In the genomic region with DNA sequence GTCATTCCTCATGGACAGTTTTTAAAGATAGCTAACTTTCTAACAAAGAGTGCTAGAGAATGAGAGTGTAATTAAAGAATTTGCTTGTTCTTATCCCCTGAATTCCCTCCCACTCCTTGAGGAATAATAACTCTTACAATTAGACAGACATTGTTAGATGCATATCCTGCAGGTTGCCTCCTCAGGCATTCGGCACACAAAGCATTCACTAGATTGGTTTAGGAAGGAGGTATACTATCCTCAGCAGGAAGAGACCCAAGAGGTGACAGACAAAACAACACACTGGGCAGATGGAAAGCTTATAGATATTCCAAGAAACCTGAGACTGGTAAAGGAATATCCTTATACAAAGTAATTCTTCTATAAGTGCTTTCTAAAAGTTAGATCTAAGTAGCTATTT, we compare ENCODE assay signal across 23 cellular contexts.
"Had no signal": no experiment of that assay in that cellular context is flagged by ENCODE, and none has a peak within 500 bp of the region (broad histone marks: within the 10 kb centered on the region; RNA-seq: fewer than 3 reads in every experiment).

No MANE protein-coding gene starts in this region.

- H3K4me3 Mint-ChIP-seq: activated CD8-positive, alpha-beta T cell treated with anti-CD3 and anti-CD28 coated beads, Interleukin-2, amount 10 ng/mL, durations not matched to agents 7 days and 5 days; activated naive CD8-positive, alpha-beta T cell treated with anti-CD3 and anti-CD28 coated beads, Interleukin-2, amount 10 ng/mL, durations not matched to agents 7 days and 5 days; T-helper 2 cell treated with Interferon-gamma antibody and Interleukin-4, amounts not matched to agents 5 μg/mL and 100 μg/mL, for 36 hours had no signal

- H3K4me3 ChIP-seq: adrenal gland, Peyer's patch, SJSA1 had no signal

- H3K27ac ChIP-seq: adrenal gland, Peyer's patch, RWPE1, SJSA1 had no signal

- H3K27ac Mint-ChIP-seq: activated CD8-positive, alpha-beta T cell treated with anti-CD3 and anti-CD28 coated beads, Interleukin-2, amount 10 ng/mL, durations not matched to agents 7 days and 5 days; activated naive CD8-positive, alpha-beta T cell treated with anti-CD3 and anti-CD28 coated beads, Interleukin-2, amount 10 ng/mL, durations not matched to agents 7 days and 5 days; T-helper 2 cell treated with Interferon-gamma antibody and Interleukin-4, amounts not matched to agents 5 μg/mL and 100 μg/mL, for 36 hours had no signal

- DNase-seq: activated CD4-positive, alpha-beta T cell treated with anti-CD3 and anti-CD28 coated beads for 48 hours; activated CD4-positive, alpha-beta T cell treated with anti-CD3 and anti-CD28 coated beads, Interleukin-2, amount 50 U/mL, for 4 hours; activated CD4-positive, CD25-positive, alpha-beta regulatory T cell treated with anti-CD3 and anti-CD28 coated beads, Interleukin-2, amount 50 U/mL, for 72 hours; activated CD8-positive, alpha-beta memory T cell treated with anti-CD3 and anti-CD28 coated beads, Interleukin-2, amount 50 U/mL, for 48 hours; activated CD8-positive, alpha-beta T cell treated with anti-CD3 and anti-CD28 coated beads, Interleukin-2, amount 10 ng/mL, durations not matched to agents 7 days and 5 days; activated naive CD4-positive, alpha-beta T cell treated with anti-CD3 and anti-CD28 coated beads, Interleukin-2, amount 50 U/mL, for 16 hours; activated naive CD8-positive, alpha-beta T cell treated with anti-CD3 and anti-CD28 coated beads, Interleukin-2, amount 10 ng/mL, durations not matched to agents 7 days and 5 days; activated T-cell treated with anti-CD3 and anti-CD28 coated beads, Interleukin-2, amount 50 U/mL, for 1 hour; adrenal gland; anterior cingulate cortex; KBM-7; NCI-H1048; NCI-H1930; NCI-H345; NCI-H510A; NCI-H526 treated with DMSO at 0.1 percent for 48 hours; Peyer's patch; SHP77; SW 1271 had no signal

- H3K4me1 ChIP-seq: adrenal gland, Peyer's patch had no signal

- H3K36me3 ChIP-seq: SJSA1 had no signal

- H3K9me3 Mint-ChIP-seq: activated naive CD8-positive, alpha-beta T cell treated with anti-CD3 and anti-CD28 coated beads, Interleukin-2, amount 10 ng/mL, durations not matched to agents 7 days and 5 days; T-helper 2 cell treated with Interferon-gamma antibody and Interleukin-4, amounts not matched to agents 5 μg/mL and 100 μg/mL, for 36 hours had no signal

- H3K27me3 ChIP-seq: adrenal gland, Peyer's patch, SJSA1 had no signal

- H3K27me3 Mint-ChIP-seq: activated naive CD8-positive, alpha-beta T cell treated with anti-CD3 and anti-CD28 coated beads, Interleukin-2, amount 10 ng/mL, durations not matched to agents 7 days and 5 days had no signal

- H3K4me1 Mint-ChIP-seq: activated naive CD8-positive, alpha-beta T cell treated with anti-CD3 and anti-CD28 coated beads, Interleukin-2, amount 10 ng/mL, durations not matched to agents 7 days and 5 days had no signal

- ATAC-seq: activated CD8-positive, alpha-beta T cell treated with anti-CD3 and anti-CD28 coated beads, Interleukin-2, amount 10 ng/mL, durations not matched to agents 7 days and 5 days; SK-N-SH treated with all-trans-retinoic acid at 6 μM for 48 hours had no signal

- H3K9me3 ChIP-seq: adrenal gland, Peyer's patch, SJSA1 had no signal
